Comparison of ENCODE assay signal across 8 cellular contexts in genomic region chr13:39777527-39778061, GRCh38.
DNase-seq lines count a peak whose midpoint lies in the region; ATAC-seq and TF ChIP-seq lines count a peak whose summit lies in the region.

No MANE protein-coding gene starts in this region.

- TF ChIP-seq CTCF in AG09309 (IDR thresholded peaks at IDR 0.05; ENCODE audit: control insufficient read depth, insufficient read depth, low read depth, low read length, missing control alignments), result peak; percentile 59
- TF ChIP-seq CTCF in osteoblast (IDR thresholded peaks at IDR 0.05; ENCODE audit: extremely low read depth, low read depth, low read length), result peak; percentile 55
- no peak for TF ChIP-seq CTCF in suprapubic skin (IDR thresholded peaks at IDR 0.05)

- TF ChIP-seq POLR2A in suprapubic skin (IDR thresholded peaks at IDR 0.05), result no peak

- DNase-seq in AG09309 (ENCODE audit: low read depth) (peak; percentile 87), RKO (ENCODE audit: low spot score) (peak; percentile 89), brain pericyte (ENCODE audit: low read depth, low spot score) (peak; percentile 29), osteoblast (ENCODE audit: insufficient read length, low spot score, missing footprints) (peak; percentile 69), GF-D8 (lab: John Stamatoyannopoulos, UW) (no peak), NCI-H187 treated with DMSO at 0.1 percent for 48 hours (lab: John Stamatoyannopoulos, UW) (no peak), suprapubic skin (ENCODE audit: low spot score in 2 of 2) (no peak)

- peak; percentile 49 for ATAC-seq in GM18867 (IDR thresholded peaks at IDR 0.05; ENCODE audit: unreplicated experiment)

- H3K4me3 ChIP-seq in AG09309 (ENCODE audit: control insufficient read depth, low read depth, low read length), result no peak overlapping the region
- H3K4me3 ChIP-seq in osteoblast (ENCODE audit: insufficient read depth, low read length), result no peak overlapping the region
- H3K4me3 ChIP-seq in suprapubic skin, result no peak overlapping the region

- 77% methylated on average over 2 of the region's 2 CpGs for WGBS in suprapubic skin

- no peaks in the 10 kb centered on the region for H3K27me3 ChIP-seq in osteoblast (ENCODE audit: insufficient read depth, low read length)
- H3K27me3 ChIP-seq in suprapubic skin, result no peaks in the 10 kb centered on the region

- no peaks in the 10 kb centered on the region for H3K79me2 ChIP-seq in osteoblast (ENCODE audit: insufficient read depth, low read length)

- H2AFZ ChIP-seq in osteoblast (ENCODE audit: low read length), result no peak overlapping the region

- H3K27ac ChIP-seq in osteoblast (ENCODE audit: low read depth, low read length) (peak overlapping the region; percentile 88), suprapubic skin (no peak overlapping the region)

- H3K9me3 ChIP-seq in osteoblast (ENCODE audit: low read depth, low read length), result no peaks in the 10 kb centered on the region
- no peaks in the 10 kb centered on the region for H3K9me3 ChIP-seq in suprapubic skin

- peak overlapping the region; percentile 69 for H3K4me2 ChIP-seq in osteoblast (ENCODE audit: insufficient read depth, low read length)

- H3K4me1 ChIP-seq in osteoblast (ENCODE audit: insufficient read depth, low read length), result peaks cover 49% of the 10 kb centered on the region
- no peaks in the 10 kb centered on the region for H3K4me1 ChIP-seq in suprapubic skin

- H3K36me3 ChIP-seq in osteoblast (ENCODE audit: insufficient read depth, low read length), result no peaks in the 10 kb centered on the region
- H3K36me3 ChIP-seq in suprapubic skin, result no peaks in the 10 kb centered on the region

- no peaks in the 10 kb centered on the region for H4K20me1 ChIP-seq in osteoblast (ENCODE audit: insufficient read depth, low read length)

- TF ChIP-seq EP300 in suprapubic skin (IDR thresholded peaks at IDR 0.05), result no peak

Comparison
In these comparisons a context has a peak if more than half of its experiments do, and no peak if none do; other contexts are left out.
1. DNase-seq: peak in AG09309 (single experiment), RKO (single experiment), brain pericyte (single experiment) and osteoblast (single experiment); none in GF-D8 (single experiment), NCI-H187 treated with DMSO at 0.1 percent for 48 hours (single experiment) and suprapubic skin (0 of 2).
2. CTCF ChIP-seq: peak in AG09309 (single experiment) and osteoblast (single experiment); none in suprapubic skin (0 of 2).